ENCODE assay signal across 15 cellular contexts in genomic region chr19:39508629-39509028, GRCh38. TPM values are rescaled to one million over a fixed set of nuclear protein-coding genes. Genes with fewer than 3 reads are reported as not detected.
DNase-seq lines count a peak whose midpoint lies in the region; ATAC-seq and TF ChIP-seq lines count a peak whose summit lies in the region.
"Had no signal": no experiment of that assay in that cellular context is flagged by ENCODE, and none has a peak within 500 bp of the region (broad histone marks: within the 10 kb centered on the region; RNA-seq: fewer than 3 reads in every experiment).

No MANE protein-coding gene starts in this region.

- H3K4me1 ChIP-seq in Panc1 (ENCODE audit: control insufficient read depth, insufficient read depth, low read length) (peaks cover 16% of the 10 kb centered on the region), neural progenitor cell (peaks cover 3% of the 10 kb centered on the region)
- H3K4me1 ChIP-seq: BE2C had no signal

- H3K9me3 ChIP-seq in Panc1 (ENCODE audit: control insufficient read depth, insufficient read depth, low read depth, low read length): no peaks in the 10 kb centered on the region
- no peaks in the 10 kb centered on the region for H3K9me3 ChIP-seq in neural progenitor cell (ENCODE audit: low read depth)
- H3K9me3 ChIP-seq: BE2C, HAP-1 had no signal

- POLR2A ChIA-PET in Panc1 (lab: Charles Lee): interaction anchor here (0.5 to 4.1 kb wide), 7 partner anchors 10 to 75 kb away, joined by 3 to 38 read pairs (median 4); partner anchors contain the start of gene RPS16

- in situ Hi-C loops in Panc1 (cut with HindIII; ENCODE audit: low pct_unique_long_range_greater_than_20kb, low sequenced_read_pairs): no loop called here

- no peak overlapping the region for H3K27ac Mint-ChIP-seq in activated naive CD8-positive, alpha-beta T cell
- H3K27ac Mint-ChIP-seq in activated naive CD8-positive, alpha-beta T cell treated with anti-CD3 and anti-CD28 coated beads, Interleukin-2, amount 50 U/mL, for 24 hours: no peak overlapping the region
- H3K27ac Mint-ChIP-seq in glutamatergic neuron (ENCODE audit: unreplicated experiment) (peak overlapping the region; percentile 82), neural progenitor cell (no peak overlapping the region)
- H3K27ac Mint-ChIP-seq: HFFc6 had no signal

- intact Hi-C loops in Panc1 (cut with micrococcal nuclease; ENCODE audit: unreplicated experiment): no loop called here
- intact Hi-C loops in lower leg skin (cut with DNase I; ENCODE audit: low total_unique reads): no loop called here

- no peaks in the 10 kb centered on the region for H4K20me1 ChIP-seq in neural progenitor cell (ENCODE audit: low read depth)

- H3K27me3 ChIP-seq in Panc1 (ENCODE audit: control insufficient read depth, insufficient read depth, low read length) (no peaks in the 10 kb centered on the region), neural progenitor cell (peaks cover 75% of the 10 kb centered on the region)
- H3K27me3 ChIP-seq: BE2C had no signal

- H3K27ac ChIP-seq in Panc1 (ENCODE audit: low read length): peak overlapping the region; percentile 81
- no peak overlapping the region for H3K27ac ChIP-seq in neural progenitor cell
- H3K27ac ChIP-seq: HL-60 had no signal

- peak overlapping the region in 1 of 2 experiments; percentile 58; a peak in 2 of 4 replicates for H3K4me3 ChIP-seq in Panc1 (ENCODE audit: low read depth in 2 of 2, low read length in 2 of 2)
- no peak overlapping the region for H3K4me3 ChIP-seq in neural progenitor cell
- H3K4me3 ChIP-seq in lower leg skin (ENCODE audit: low read depth, poor library complexity, severe bottlenecking): no peak overlapping the region

- peak overlapping the region; percentile 67 for H3K4me2 ChIP-seq in neural progenitor cell

- BruUV-seq in Panc1 (replicated peaks; lab: Mats Ljungman, UMichigan): no TSS peak

- no peak for ATAC-seq in activated naive CD8-positive, alpha-beta T cell treated with anti-CD3 and anti-CD28 coated beads, Interleukin-2, amount 50 U/mL, for 24 hours
- no peak for ATAC-seq in Panc1

- no peaks in the 10 kb centered on the region for H3K36me3 ChIP-seq in Panc1 (ENCODE audit: control insufficient read depth, insufficient read depth, low read length)
- no peaks in the 10 kb centered on the region for H3K36me3 ChIP-seq in neural progenitor cell
- H3K36me3 ChIP-seq: BE2C, HAP-1 had no signal

- TF ChIP-seq CTCF in Panc1 (IDR thresholded peaks at IDR 0.05) (no peak), glutamatergic neuron (IDR thresholded peaks at IDR 0.05; ENCODE audit: partially characterized antibody, unreplicated experiment) (no peak), neural progenitor cell (IDR thresholded peaks at IDR 0.05) (no peak), lower leg skin (IDR thresholded peaks at IDR 0.05) (no peak)

- peaks cover 17% of the 10 kb centered on the region for H3K27me3 Mint-ChIP-seq in activated naive CD8-positive, alpha-beta T cell
- peaks cover 51% of the 10 kb centered on the region for H3K27me3 Mint-ChIP-seq in activated naive CD8-positive, alpha-beta T cell treated with anti-CD3 and anti-CD28 coated beads, Interleukin-2, amount 50 U/mL, for 24 hours
- H3K27me3 Mint-ChIP-seq in glutamatergic neuron (ENCODE audit: unreplicated experiment): peaks cover 26% of the 10 kb centered on the region
- peaks cover 58% of the 10 kb centered on the region for H3K27me3 Mint-ChIP-seq in neural progenitor cell (ENCODE audit: insufficient read depth, low read depth)

- no peaks in the 10 kb centered on the region for H3K79me2 ChIP-seq in neural progenitor cell (ENCODE audit: low read depth)

- H3K9ac ChIP-seq in neural progenitor cell: no peak overlapping the region

- no peak for DNase-seq in activated naive CD8-positive, alpha-beta T cell treated with anti-CD3 and anti-CD28 coated beads, Interleukin-2, amount 50 U/mL, for 24 hours
- DNase-seq in Panc1 (ENCODE audit: low read depth, low spot score) (no peak), glutamatergic neuron (no peak), neural progenitor cell (ENCODE audit: low spot score) (no peak), nucleus accumbens (lab: John Stamatoyannopoulos, UW) (no peak), lower leg skin (ENCODE audit: low spot score in 2 of 2) (no peak), NCI-H146 treated with DMSO at 0.1 percent for 48 hours (lab: John Stamatoyannopoulos, UW; ENCODE audit: unreplicated experiment) (no peak)
- DNase-seq: BE2C; CD4-positive, alpha-beta memory T cell; DMS79; HFFc6 had no signal

- no peaks in the 10 kb centered on the region for H3K9me3 Mint-ChIP-seq in activated naive CD8-positive, alpha-beta T cell (ENCODE audit: low read depth)
- H3K9me3 Mint-ChIP-seq in activated naive CD8-positive, alpha-beta T cell treated with anti-CD3 and anti-CD28 coated beads, Interleukin-2, amount 50 U/mL, for 24 hours: no peaks in the 10 kb centered on the region
- peaks cover 26% of the 10 kb centered on the region for H3K9me3 Mint-ChIP-seq in glutamatergic neuron (ENCODE audit: unreplicated experiment)
- peaks cover 9% of the 10 kb centered on the region for H3K9me3 Mint-ChIP-seq in neural progenitor cell
- H3K9me3 Mint-ChIP-seq: HFFc6 had no signal

- peaks cover 23% of the 10 kb centered on the region for H3F3A ChIP-seq in neural progenitor cell (ENCODE audit: low read depth)

- H2AFZ ChIP-seq in neural progenitor cell (replicated peaks): no peak overlapping the region

- no peak for TF ChIP-seq POLR2A in lower leg skin (IDR thresholded peaks at IDR 0.05)

- peaks cover 12% of the 10 kb centered on the region for H3K4me1 Mint-ChIP-seq in activated naive CD8-positive, alpha-beta T cell (ENCODE audit: low read depth)
- H3K4me1 Mint-ChIP-seq in activated naive CD8-positive, alpha-beta T cell treated with anti-CD3 and anti-CD28 coated beads, Interleukin-2, amount 50 U/mL, for 24 hours: peaks cover 19% of the 10 kb centered on the region
- peaks cover 31% of the 10 kb centered on the region for H3K4me1 Mint-ChIP-seq in glutamatergic neuron (ENCODE audit: low read depth, unreplicated experiment)
- peaks cover 15% of the 10 kb centered on the region for H3K4me1 Mint-ChIP-seq in neural progenitor cell

- WGBS in lower leg skin, 2 donors: 84 to 87% methylated on average over 9 of the region's 9 CpGs

- CTCF ChIA-PET in Panc1 (lab: Charles Lee): interaction anchor here (0.6 to 4.5 kb wide), 9 partner anchors 8 to 164 kb away, joined by 3 to 34 read pairs (median 5); partner anchors contain the start of genes EID2B, MED29 and PAF1

- peak overlapping the region; percentile 86 for H3K4me3 Mint-ChIP-seq in activated naive CD8-positive, alpha-beta T cell
- no peak overlapping the region for H3K4me3 Mint-ChIP-seq in activated naive CD8-positive, alpha-beta T cell treated with anti-CD3 and anti-CD28 coated beads, Interleukin-2, amount 50 U/mL, for 24 hours
- H3K4me3 Mint-ChIP-seq in glutamatergic neuron (ENCODE audit: unreplicated experiment) (peak overlapping the region; percentile 67), neural progenitor cell (no peak overlapping the region)

- H3K36me3 Mint-ChIP-seq in activated naive CD8-positive, alpha-beta T cell: no peaks in the 10 kb centered on the region
- peaks cover 2% of the 10 kb centered on the region for H3K36me3 Mint-ChIP-seq in activated naive CD8-positive, alpha-beta T cell treated with anti-CD3 and anti-CD28 coated beads, Interleukin-2, amount 50 U/mL, for 24 hours (ENCODE audit: low read depth)
- H3K36me3 Mint-ChIP-seq in glutamatergic neuron (ENCODE audit: unreplicated experiment) (no peaks in the 10 kb centered on the region), neural progenitor cell (no peaks in the 10 kb centered on the region)
- H3K36me3 Mint-ChIP-seq: CD4-positive, alpha-beta memory T cell had no signal

RNA-seq across cellular contexts. Expression of gene SELENOV, which starts 6.3 kb away (rescaled TPM):
- total RNA-seq in Panc1 (2021; ENCODE audit: unreplicated experiment) (0.80 TPM), glutamatergic neuron (ENCODE audit: unreplicated experiment) (9.9 TPM), neural progenitor cell (ENCODE audit: low replicate concordance) (0.73 and 6.2 TPM in 2 replicates), lower leg skin (not detected)
- 0.65 TPM for polyA plus RNA-seq in Panc1 (2012; ENCODE audit: insufficient read length)
- total RNA-seq: A172; CD4-positive, alpha-beta memory T cell; HFFc6 had no signal
- polyA plus RNA-seq: CD4-positive, alpha-beta memory T cell had no signal

RNA-seq across cellular contexts. Expression of gene DLL3, which starts 9.9 kb away (rescaled TPM):
- 76.9 TPM for total RNA-seq in Panc1 (2021; ENCODE audit: unreplicated experiment)
- polyA plus RNA-seq in Panc1 (2012; ENCODE audit: insufficient read length): 106 TPM
- total RNA-seq in glutamatergic neuron (ENCODE audit: unreplicated experiment): 788 TPM
- 0.37 and 2.8 TPM in 2 replicates for total RNA-seq in neural progenitor cell (ENCODE audit: low replicate concordance)
- total RNA-seq in lower leg skin: under 1 TPM in 1 of 4 donors, not detected in 3; 0.10 TPM
- total RNA-seq: A172 had no signal

RNA-seq across cellular contexts. Expression of gene EID2B, which starts 24.0 kb away (rescaled TPM):
- total RNA-seq in Panc1 (2021; ENCODE audit: unreplicated experiment) (37.7 TPM), glutamatergic neuron (ENCODE audit: unreplicated experiment) (7.6 TPM), neural progenitor cell (ENCODE audit: low replicate concordance) (10.1 and 11.1 TPM in 2 replicates), lower leg skin (1 to 10 TPM in 2 of 4 donors, under 1 TPM in 2; 0.56 to 1.5 (median 1.0) TPM)
- 11.1 TPM for polyA plus RNA-seq in Panc1 (2012; ENCODE audit: insufficient read length)

RNA-seq across cellular contexts. Expression of gene TIMM50, which starts 28.0 kb away (rescaled TPM):
- total RNA-seq in Panc1 (2021; ENCODE audit: unreplicated experiment) (1,837 TPM), glutamatergic neuron (ENCODE audit: unreplicated experiment) (256 TPM), neural progenitor cell (ENCODE audit: low replicate concordance) (39.9 and 79.3 TPM in 2 replicates), lower leg skin (10 to 100 TPM; 35.0 to 41.9 (median 37.1) TPM)
- polyA plus RNA-seq in Panc1 (2012; ENCODE audit: insufficient read length): 1,800 TPM

RNA-seq across cellular contexts. Expression of gene EID2, which starts 31.3 kb away (rescaled TPM):
- 163 TPM for total RNA-seq in Panc1 (2021; ENCODE audit: unreplicated experiment)
- 179 TPM for polyA plus RNA-seq in Panc1 (2012; ENCODE audit: insufficient read length)
- total RNA-seq in glutamatergic neuron (ENCODE audit: unreplicated experiment): 20.2 TPM
- 20.0 and 23.5 TPM in 2 replicates for total RNA-seq in neural progenitor cell (ENCODE audit: low replicate concordance)
- total RNA-seq in lower leg skin: 10 to 100 TPM; 12.4 to 19.0 (median 14.3) TPM

Comparison
In these comparisons a context has a peak if more than half of its experiments do, and no peak if none do; other contexts are left out.
1. H3K4me3 Mint-ChIP-seq: peak in activated naive CD8-positive, alpha-beta T cell (single experiment) and glutamatergic neuron (single experiment); none in activated naive CD8-positive, alpha-beta T cell treated with anti-CD3 and anti-CD28 coated beads, Interleukin-2, amount 50 U/mL, for 24 hours (single experiment) and neural progenitor cell (single experiment).
2. RNA of gene DLL3, which starts 9.9 kb away (total RNA-seq): 788 TPM in glutamatergic neuron (single experiment) and 76.9 TPM in Panc1 (single experiment); 0.37 to 2.8 TPM in neural progenitor cell and 0.10 TPM in lower leg skin; every median in the first group is over 10 times any median in the second.